ENCODE assay signal across 18 cellular contexts in genomic region chr12:107415066-107415465, GRCh38.
A peak's percentile ranks its signal among the peaks of the same experiment; 100 is the strongest.
DNase-seq lines count a peak whose midpoint lies in the region; ATAC-seq and TF ChIP-seq lines count a peak whose summit lies in the region.
"Had no signal": no experiment of that assay in that cellular context is flagged by ENCODE, and none has a peak within 500 bp of the region (broad histone marks: within the 10 kb centered on the region; RNA-seq: fewer than 3 reads in every experiment).

No MANE protein-coding gene starts in this region.

- H2AK5ac ChIP-seq in IMR-90 (ENCODE audit: low read depth, low read length), result peak overlapping the region; percentile 73
- peak overlapping the region; percentile 5 for H2AK5ac ChIP-seq in mesenchymal stem cell (ENCODE audit: low read length, severe bottlenecking)

- H3K9me1 ChIP-seq in IMR-90 (ENCODE audit: insufficient read depth, low read length), result peaks cover 14% of the 10 kb centered on the region

- intact Hi-C loops in IMR-90 (cut with micrococcal nuclease) (no loop called here), esophagus squamous epithelium (cut with DNase I) (no loop called here)

- H3K4ac ChIP-seq in IMR-90 (ENCODE audit: low read depth, low read length) (peak overlapping the region; percentile 83), mesenchymal stem cell (ENCODE audit: low read depth in 1 of 2, low read length in 2 of 2) (no peak overlapping the region)

- H3K9me3 ChIP-seq in IMR-90 (ENCODE audit: control insufficient read depth, insufficient read depth, low read length), result no peaks in the 10 kb centered on the region
- H3K9me3 ChIP-seq in mesenchymal stem cell (ENCODE audit: control insufficient read depth, low read length), result no peaks in the 10 kb centered on the region
- H3K9me3 ChIP-seq in esophagus squamous epithelium, result no peaks in the 10 kb centered on the region
- H3K9me3 ChIP-seq: BE2C, thoracic aorta had no signal

- in situ Hi-C loops in IMR-90 (cut with MboI; ENCODE audit: low sequenced_read_pairs), result loop anchor here (10.0 kb wide), 1 partner anchor 190 kb away; no protein-coding TSS in a partner anchor

- H3K36me3 ChIP-seq in IMR-90 (ENCODE audit: control insufficient read depth, insufficient read depth, low read length) (no peaks in the 10 kb centered on the region), mesenchymal stem cell (ENCODE audit: control insufficient read depth in 1 of 2, insufficient read depth in 2 of 2, low read depth in 1 of 2, low read length in 2 of 2) (no peaks in the 10 kb centered on the region), esophagus squamous epithelium (peaks cover 0 to 12% (median 0%) of the 10 kb centered on the region in 3 donors)
- H3K36me3 ChIP-seq: BE2C, thoracic aorta had no signal

- H3K56ac ChIP-seq in IMR-90 (ENCODE audit: extremely low read depth, insufficient read depth, low read length), result no peak overlapping the region

- peak overlapping the region; percentile 17 to 75 for H4K8ac ChIP-seq in IMR-90 (ENCODE audit: low read depth in 2 of 2, low read length in 2 of 2)
- no peak overlapping the region for H4K8ac ChIP-seq in mesenchymal stem cell (ENCODE audit: low read length)

- H3K9ac ChIP-seq in IMR-90 (ENCODE audit: low read depth, low read length) (no peak overlapping the region), mesenchymal stem cell (ENCODE audit: low read length) (no peak overlapping the region)

- BruUV-seq in IMR-90 (replicated peaks; lab: Mats Ljungman, UMichigan), result no TSS peak

- H2BK120ac ChIP-seq in IMR-90 (ENCODE audit: low read depth, low read length) (peak overlapping the region; percentile 74), mesenchymal stem cell (ENCODE audit: low read depth, low read length) (no peak overlapping the region)

- 32% methylated on average over 5 of the region's 7 CpGs; no CpG with 5 or more reads in 1 of the 2 experiments for WGBS in IMR-90 (ENCODE audit: extremely low coverage in 2 of 2, insufficient read length in 1 of 2), 2 experiments
- WGBS in mesenchymal stem cell, result 65% methylated on average over 7 of the region's 7 CpGs
- 86 to 93% methylated on average over 4 to 6 of the region's 7 CpGs for WGBS in esophagus squamous epithelium, 2 donors

- peak overlapping the region; percentile 11; the same call in 1 of the 2 replicates for H3K27ac ChIP-seq in IMR-90 (ENCODE audit: insufficient read depth, low read length)
- peak overlapping the region; percentile 86 for H3K27ac ChIP-seq in mesenchymal stem cell (ENCODE audit: low read length, poor library complexity, severe bottlenecking)
- no peak overlapping the region for H3K27ac ChIP-seq in esophagus squamous epithelium
- H3K27ac ChIP-seq: SK-N-MC, thoracic aorta, VCaP had no signal

- CTCF ChIA-PET in IMR-90 (lab: Yijun Ruan, JAX), result interaction anchor here (0.7 to 1.2 kb wide), 4 partner anchors 14 to 53 kb away, joined by 3 read pairs; no protein-coding TSS in a partner anchor

- H3K4me3 ChIP-seq in IMR-90 (ENCODE audit: insufficient read depth, low read depth, low read length) (no peak overlapping the region), mesenchymal stem cell (ENCODE audit: insufficient read depth in 1 of 2, low read depth in 1 of 2, low read length in 2 of 2) (no peak overlapping the region), esophagus squamous epithelium (no peak overlapping the region)
- H3K4me3 ChIP-seq: SK-N-MC, thoracic aorta had no signal

- H2BK15ac ChIP-seq in IMR-90 (ENCODE audit: low read depth, low read length), result peak overlapping the region; percentile 45
- no peak overlapping the region for H2BK15ac ChIP-seq in mesenchymal stem cell (ENCODE audit: low read depth, poor library complexity, severe bottlenecking)

- H3K79me1 ChIP-seq in IMR-90 (ENCODE audit: low read depth in 1 of 2, low read length in 2 of 2), result no peaks in the 10 kb centered on the region
- no peaks in the 10 kb centered on the region for H3K79me1 ChIP-seq in mesenchymal stem cell (replicated peaks; ENCODE audit: low read length, poor library complexity, severe bottlenecking)

- POLR2A ChIA-PET in IMR-90 (lab: Charles Lee; ENCODE audit: unreplicated experiment), result interaction anchor here (0.7 kb wide), 1 partner anchor 922 kb away, joined by 16 read pairs; no protein-coding TSS in a partner anchor

- H2AK9ac ChIP-seq in IMR-90 (replicated peaks; ENCODE audit: low read depth, low read length, poor library complexity), result peak overlapping the region; percentile 18

- no peaks in the 10 kb centered on the region for H4K20me1 ChIP-seq in IMR-90 (ENCODE audit: insufficient read depth, low read length)

- peak; percentile 32; the same call in 1 of the 2 replicates for TF ChIP-seq CTCF in IMR-90 (conservative IDR thresholded peaks at IDR 0.05; ENCODE audit: low read depth, low read length)
- TF ChIP-seq CTCF in esophagus squamous epithelium (IDR thresholded peaks at IDR 0.05), result no peak

- H2AFZ ChIP-seq in IMR-90 (replicated peaks; ENCODE audit: low read length, poor library complexity) (peak overlapping the region; percentile 33), mesenchymal stem cell (ENCODE audit: low read depth, low read length) (no peak overlapping the region)

- H2BK5ac ChIP-seq in IMR-90 (ENCODE audit: low read depth, low read length, poor library complexity, severe bottlenecking) (peak overlapping the region; percentile 61), mesenchymal stem cell (ENCODE audit: low read depth, low read length, poor library complexity, severe bottlenecking) (no peak overlapping the region)

- H3K14ac ChIP-seq in IMR-90 (replicated peaks; ENCODE audit: low read depth, low read length), result peak overlapping the region; percentile 26
- H3K14ac ChIP-seq in mesenchymal stem cell (ENCODE audit: low read length in 2 of 2), result no peak overlapping the region

- H3K23ac ChIP-seq in IMR-90 (ENCODE audit: low read depth, low read length) (no peak overlapping the region), mesenchymal stem cell (ENCODE audit: low read length in 2 of 2) (no peak overlapping the region)

- peak; percentile 36; the same call in 1 of the 2 replicates for TF ChIP-seq RAD21 in IMR-90 (IDR thresholded peaks at IDR 0.05; ENCODE audit: low read length)

- H3K4me1 ChIP-seq in IMR-90 (ENCODE audit: control insufficient read depth, insufficient read depth, low read length) (peaks cover 14% of the 10 kb centered on the region), mesenchymal stem cell (ENCODE audit: control insufficient read depth, insufficient read depth, low read depth, low read length) (peaks cover 18% of the 10 kb centered on the region), esophagus squamous epithelium (peaks cover 0 to 3% (median 0%) of the 10 kb centered on the region in 3 donors)
- H3K4me1 ChIP-seq: BE2C had no signal

- peak overlapping the region; percentile 52; the same call in 1 of the 2 replicates for H4K5ac ChIP-seq in IMR-90 (ENCODE audit: low read depth, low read length)

- DNase-seq in AG20443 (ENCODE audit: low spot score) (peak; percentile 74), IMR-90 (peak; percentile 77), astrocyte of the hippocampus (ENCODE audit: low read depth, low spot score) (peak; percentile 69), mesenchymal stem cell (no peak), esophagus squamous epithelium (lab: John Stamatoyannopoulos, UW) (no peak), COR-L47 (lab: John Stamatoyannopoulos, UW) (no peak)
- DNase-seq: activated CD8-positive, alpha-beta memory T cell treated with anti-CD3 and anti-CD28 coated beads for 24 hours; activated gamma-delta T cell treated with Interleukin-2 at 50 U/mL for 16 hours; BE2C; NCI-H226; nucleus accumbens; stimulated activated CD4-positive, alpha-beta T cell treated with anti-CD3 and anti-CD28 coated beads, Interleukin-4, amount 100 ng/mL, for 1 hour had no signal

- peak overlapping the region; percentile 50; the same call in 1 of the 2 replicates for H3K18ac ChIP-seq in IMR-90 (ENCODE audit: low read depth, low read length)
- no peak overlapping the region for H3K18ac ChIP-seq in mesenchymal stem cell (ENCODE audit: low read depth in 1 of 2, low read length in 2 of 2)

- H3K27me3 ChIP-seq in IMR-90 (ENCODE audit: control insufficient read depth, insufficient read depth, low read length) (no peaks in the 10 kb centered on the region), mesenchymal stem cell (ENCODE audit: control insufficient read depth in 1 of 2, insufficient read depth in 1 of 2, low read length in 2 of 2) (no peaks in the 10 kb centered on the region), esophagus squamous epithelium (no peaks in the 10 kb centered on the region)
- H3K27me3 ChIP-seq: BE2C had no signal

- peak overlapping the region; percentile 38; the same call in 1 of the 2 replicates for H3K4me2 ChIP-seq in IMR-90 (ENCODE audit: low read depth, low read length)
- H3K4me2 ChIP-seq in mesenchymal stem cell (ENCODE audit: low read length, poor library complexity, severe bottlenecking), result no peak overlapping the region

- H2BK20ac ChIP-seq in IMR-90 (ENCODE audit: low read depth, low read length), result peak overlapping the region; percentile 63

- H4K91ac ChIP-seq in IMR-90 (ENCODE audit: insufficient read depth, low read depth, low read length) (peak overlapping the region; percentile 54), mesenchymal stem cell (ENCODE audit: low read length) (no peak overlapping the region)

- TF ChIP-seq POLR2A in IMR-90 (IDR thresholded peaks at IDR 0.05; ENCODE audit: low read depth, low read length) (no peak), esophagus squamous epithelium (IDR thresholded peaks at IDR 0.05) (no peak)

- peak; percentile 47 for ATAC-seq in IMR-90 (ENCODE audit: low read depth)
- ATAC-seq in HG02759 (IDR thresholded peaks at IDR 0.05; ENCODE audit: unreplicated experiment), result no peak
- ATAC-seq in HG03378 (IDR thresholded peaks at IDR 0.05; ENCODE audit: unreplicated experiment), result no peak
- ATAC-seq: sciatic nerve had no signal

- no peak overlapping the region for H2BK12ac ChIP-seq in mesenchymal stem cell (ENCODE audit: low read length in 2 of 2)

- dilution Hi-C loops in IMR-90 (cut with HindIII; ENCODE audit: low sequenced_read_pairs, unreplicated experiment), result no loop called here

TF ChIP-seq in IMR-90, 13 proteins besides CTCF, POLR2A, EP300 and RAD21:
- TF ChIP-seq SMC3 (IDR thresholded peaks at IDR 0.05; ENCODE audit: low read depth, low read length), result peak; percentile 31; the same call in 1 of the 2 replicates
- no peak for TF ChIP-seq MXI1 (IDR thresholded peaks at IDR 0.05; ENCODE audit: borderline replicate concordance, low read depth, low read length)
- peak; percentile 45 for TF ChIP-seq FOS (IDR thresholded peaks at IDR 0.05; ENCODE audit: low read depth, low read length)
- no peak for TF ChIP-seq MAZ (IDR thresholded peaks at IDR 0.05; ENCODE audit: borderline replicate concordance, low read depth, low read length)
TF ChIP-seq in IMR-90: peak in this region for 2.

Comparison
In these comparisons a context has a peak if more than half of its experiments do, and no peak if none do; other contexts are left out.
1. DNase-seq: peak in AG20443 (single experiment), IMR-90 (single experiment) and astrocyte of the hippocampus (single experiment); none in mesenchymal stem cell (single experiment), esophagus squamous epithelium (single experiment) and COR-L47 (single experiment).
2. H3K27ac ChIP-seq: peak in IMR-90 (single experiment) and mesenchymal stem cell (single experiment); none in esophagus squamous epithelium (0 of 4).